Comparison of ENCODE assay signal across 21 cellular contexts in genomic region chr11:128304666-128305485, GRCh38.
DNase-seq lines count a peak whose midpoint lies in the region; ATAC-seq, FAIRE-seq and TF ChIP-seq lines count a peak whose summit lies in the region.
"Had no signal": no experiment of that assay in that cellular context is flagged by ENCODE, and none has a peak within 500 bp of the region (broad histone marks: within the 10 kb centered on the region; RNA-seq: fewer than 3 reads in every experiment).

No MANE protein-coding gene starts in this region.

- H3K79me2 ChIP-seq in Loucy (ENCODE audit: insufficient read depth, low read length): no peaks in the 10 kb centered on the region
- H3K79me2 ChIP-seq in H9 (ENCODE audit: insufficient read depth, low read length): no peaks in the 10 kb centered on the region
- H3K79me2 ChIP-seq in mesendoderm (ENCODE audit: control insufficient read depth, insufficient read depth, low read length): no peaks in the 10 kb centered on the region

- H3K27me3 ChIP-seq in Loucy (ENCODE audit: insufficient read depth, low read length, poor library complexity, severe bottlenecking) (no peaks in the 10 kb centered on the region), small intestine (ENCODE audit: control insufficient read depth in 2 of 2, insufficient read depth in 2 of 2, low read length in 2 of 2) (no peaks in the 10 kb centered on the region), H9 (ENCODE audit: insufficient read depth, low read length) (no peaks in the 10 kb centered on the region), mesendoderm (ENCODE audit: insufficient read depth, low read length, poor library complexity) (no peaks in the 10 kb centered on the region)
- H3K27me3 ChIP-seq: BLaER1, gastrocnemius medialis, pancreas, sigmoid colon, thyroid gland had no signal

- no peak overlapping the region for H3K23ac ChIP-seq in H9 (ENCODE audit: insufficient read length, low read depth, low read length)
- no peak overlapping the region for H3K23ac ChIP-seq in mesendoderm (ENCODE audit: low read length)

- H3K9ac ChIP-seq in Loucy (ENCODE audit: low read depth, low read length, poor library complexity, severe bottlenecking): peak overlapping the region; percentile 47
- H3K9ac ChIP-seq in H9 (ENCODE audit: extremely low read depth, insufficient read length, low read length): no peak overlapping the region
- no peak overlapping the region for H3K9ac ChIP-seq in mesendoderm (ENCODE audit: low read length)
- H3K9ac ChIP-seq: BLaER1 had no signal

- H3K4me1 ChIP-seq in Loucy (ENCODE audit: insufficient read depth, low read length, poor library complexity, severe bottlenecking) (peaks cover 80% of the 10 kb centered on the region), small intestine (ENCODE audit: control insufficient read depth in 2 of 2, insufficient read depth in 1 of 2, low read depth in 1 of 2, low read length in 1 of 2) (peaks cover 0 to 3% of the 10 kb centered on the region in 2 donors), H9 (ENCODE audit: insufficient read depth, low read length) (no peaks in the 10 kb centered on the region), mesendoderm (ENCODE audit: control insufficient read depth, low read depth, low read length) (no peaks in the 10 kb centered on the region)
- H3K4me1 ChIP-seq: BLaER1, gastrocnemius medialis, pancreas, sigmoid colon had no signal

- no peak overlapping the region for H3K4ac ChIP-seq in H9 (ENCODE audit: low read depth, low read length)
- H3K4ac ChIP-seq in mesendoderm (ENCODE audit: low read depth, low read length): no peak overlapping the region

- no peak overlapping the region for H2BK20ac ChIP-seq in H9 (ENCODE audit: low read depth, low read length, poor library complexity, severe bottlenecking)

- no peaks in the 10 kb centered on the region for H3K9me2 ChIP-seq in Loucy (replicated peaks; ENCODE audit: low read depth, low read length)

- H4K5ac ChIP-seq in H9 (ENCODE audit: insufficient read length, low read depth, low read length): no peak overlapping the region
- H4K5ac ChIP-seq in mesendoderm (ENCODE audit: low read length): no peak overlapping the region

- H2BK12ac ChIP-seq in H9 (ENCODE audit: insufficient read length, low read depth, low read length): no peak overlapping the region

- H3K56ac ChIP-seq in H9 (ENCODE audit: insufficient read length, low read depth, low read length) (no peak overlapping the region), mesendoderm (ENCODE audit: low read length) (no peak overlapping the region)

- H3K4me3 ChIP-seq in Loucy (ENCODE audit: low read length, poor library complexity, severe bottlenecking): no peak overlapping the region
- no peak overlapping the region for H3K4me3 ChIP-seq in small intestine (ENCODE audit: low read depth in 1 of 2, low read length in 2 of 2)
- no peak overlapping the region for H3K4me3 ChIP-seq in mesendoderm (ENCODE audit: low read length)
- H3K4me3 ChIP-seq: BLaER1, coronary artery, gastrocnemius medialis, GM23338, pancreas, sigmoid colon, thyroid gland had no signal

- no peak for DNase-seq in activated CD4-positive, alpha-beta T cell treated with anti-CD3 and anti-CD28 coated beads for 36 hours
- no peak for DNase-seq in activated CD4-positive, alpha-beta T cell treated with anti-CD3 and anti-CD28 coated beads, Interleukin-2, amount 50 U/mL, for 1 hour
- DNase-seq in activated naive CD8-positive, alpha-beta T cell treated with anti-CD3 and anti-CD28 coated beads for 36 hours: no peak
- peak; percentile 51 for DNase-seq in small intestine
- no peak for DNase-seq in H9
- DNase-seq in activated effector memory CD4-positive, alpha-beta T cell treated with anti-CD3 and anti-CD28 coated beads, Interleukin-2, amount 50 U/mL, for 16 hours: no peak
- DNase-seq in mesendoderm: no peak
- DNase-seq: gastrocnemius medialis; left colon; NCI-H2081; NCI-H510A treated with DMSO at 0.1 percent for 48 hours; pancreas; SHP77; sigmoid colon; stimulated activated CD4-positive, alpha-beta T cell treated with anti-CD3 and anti-CD28 coated beads, Interleukin-2, amount 100 ng/mL, for 48 hours; thyroid gland had no signal

- no peak overlapping the region for H3K14ac ChIP-seq in H9 (ENCODE audit: insufficient read depth, low read length)

- CTCF ChIA-PET in activated CD4-positive, alpha-beta T cell treated with anti-CD3 and anti-CD28 coated beads for 36 hours (lab: Charles Lee): interaction anchor here (0.6 to 2.4 kb wide), 10 partner anchors 13 to 316 kb away, joined by 3 to 12 read pairs (median 3); no protein-coding TSS in a partner anchor

- TF ChIP-seq CTCF in Loucy (conservative IDR thresholded peaks at IDR 0.05; ENCODE audit: low read length) (no peak), H9 (conservative IDR thresholded peaks at IDR 0.05) (no peak)

- H2BK5ac ChIP-seq in H9 (ENCODE audit: insufficient read length, low read length) (no peak overlapping the region), mesendoderm (ENCODE audit: low read length) (no peak overlapping the region)

- H3K18ac ChIP-seq in H9 (ENCODE audit: insufficient read length, low read depth, low read length): no peak overlapping the region
- no peak overlapping the region for H3K18ac ChIP-seq in mesendoderm (ENCODE audit: low read length)

- no peak overlapping the region for H2BK120ac ChIP-seq in H9 (ENCODE audit: low read depth, low read length, poor library complexity, severe bottlenecking)
- no peak overlapping the region for H2BK120ac ChIP-seq in mesendoderm (ENCODE audit: low read depth, low read length)

- peaks cover 27% of the 10 kb centered on the region for H3K36me3 Mint-ChIP-seq in activated CD4-positive, alpha-beta T cell treated with anti-CD3 and anti-CD28 coated beads for 36 hours (ENCODE audit: low read depth)
- peaks cover 10% of the 10 kb centered on the region for H3K36me3 Mint-ChIP-seq in activated naive CD8-positive, alpha-beta T cell treated with anti-CD3 and anti-CD28 coated beads for 36 hours
- H3K36me3 Mint-ChIP-seq in H9 (ENCODE audit: insufficient read depth in 1 of 3, low read depth in 3 of 3): no peaks in the 10 kb centered on the region

- H3K27ac Mint-ChIP-seq in activated CD4-positive, alpha-beta T cell treated with anti-CD3 and anti-CD28 coated beads for 36 hours: peak overlapping the region; percentile 95
- H3K27ac Mint-ChIP-seq in activated naive CD8-positive, alpha-beta T cell treated with anti-CD3 and anti-CD28 coated beads for 36 hours: peak overlapping the region; percentile 87
- no peak overlapping the region for H3K27ac Mint-ChIP-seq in H9
- H3K27ac Mint-ChIP-seq: GM23338 had no signal

- H2AFZ ChIP-seq in Loucy (ENCODE audit: low read length) (no peak overlapping the region), H9 (ENCODE audit: low read length) (no peak overlapping the region)
- H2AFZ ChIP-seq: GM23338 had no signal

- peak; percentile 16 for ATAC-seq in activated CD4-positive, alpha-beta T cell treated with anti-CD3 and anti-CD28 coated beads for 36 hours
- ATAC-seq: gastrocnemius medialis, GM23338, HepG2, pancreas had no signal

- peak overlapping the region; percentile 26 for H3K4me2 ChIP-seq in Loucy (ENCODE audit: low read depth, low read length, poor library complexity, severe bottlenecking)
- H3K4me2 ChIP-seq in H9 (ENCODE audit: insufficient read depth, insufficient read length, low read length): no peak overlapping the region
- H3K4me2 ChIP-seq in mesendoderm (ENCODE audit: low read length): no peak overlapping the region
- H3K4me2 ChIP-seq: BLaER1, GM23338 had no signal

- 75 to 83% (median 80%) methylated on average over 8 of the region's 8 CpGs for WGBS in small intestine, 3 donors
- no CpG with 5 or more reads among the region's 8 CpGs for WGBS in H9 (ENCODE audit: extremely low coverage, insufficient read length, low lambda C conversion rate)
- whole genome bisulfite sequencing in mesendoderm (ENCODE audit: extremely low coverage, insufficient coverage, low lambda C conversion rate): no CpG with 5 or more reads among the region's 8 CpGs

- H2BK15ac ChIP-seq in H9 (ENCODE audit: low read depth, low read length) (no peak overlapping the region), mesendoderm (replicated peaks; ENCODE audit: low read depth) (no peak overlapping the region)

- no peaks in the 10 kb centered on the region for H3K23me2 ChIP-seq in H9 (ENCODE audit: insufficient read length, low read depth, low read length, poor library complexity, severe bottlenecking)

- H3K79me1 ChIP-seq in H9 (ENCODE audit: insufficient read depth, low read depth, low read length, poor library complexity, severe bottlenecking) (no peaks in the 10 kb centered on the region), mesendoderm (ENCODE audit: low read length) (no peaks in the 10 kb centered on the region)

- peaks cover 82% of the 10 kb centered on the region for H3K4me1 Mint-ChIP-seq in activated CD4-positive, alpha-beta T cell treated with anti-CD3 and anti-CD28 coated beads for 36 hours
- H3K4me1 Mint-ChIP-seq in activated naive CD8-positive, alpha-beta T cell treated with anti-CD3 and anti-CD28 coated beads for 36 hours: peaks cover 74% of the 10 kb centered on the region
- H3K4me1 Mint-ChIP-seq in H9: peaks cover 4 to 5% of the 10 kb centered on the region in 2 experiments; a peak in 3 of 4 replicates

- intact Hi-C loops in activated CD4-positive, alpha-beta T cell treated with anti-CD3 and anti-CD28 coated beads for 36 hours (cut with DNase I, micrococcal nuclease): loop anchor here (1.0 kb wide), 2 partner anchors 7 to 9 kb away; no protein-coding TSS in a partner anchor

- H3K36me3 ChIP-seq in Loucy (ENCODE audit: insufficient read depth, low read length): no peaks in the 10 kb centered on the region
- no peaks in the 10 kb centered on the region for H3K36me3 ChIP-seq in small intestine (ENCODE audit: control insufficient read depth in 2 of 2, insufficient read depth in 2 of 2, low read length in 2 of 2)
- no peaks in the 10 kb centered on the region for H3K36me3 ChIP-seq in mesendoderm (ENCODE audit: control insufficient read depth, insufficient read depth, low read length)
- H3K36me3 ChIP-seq: BLaER1, gastrocnemius medialis, pancreas, sigmoid colon, thyroid gland had no signal

- no peak overlapping the region for H2AK5ac ChIP-seq in H9 (ENCODE audit: insufficient read length, low read length)
- H2AK5ac ChIP-seq in mesendoderm (ENCODE audit: low read length): no peak overlapping the region

- H4K91ac ChIP-seq in H9 (ENCODE audit: insufficient read length, low read depth, low read length): no peak overlapping the region

- H4K8ac ChIP-seq in H9 (replicated peaks; ENCODE audit: insufficient read length, low read depth, low read length) (no peak overlapping the region), mesendoderm (ENCODE audit: low read depth, low read length) (no peak overlapping the region)

- H3K27me3 Mint-ChIP-seq in activated CD4-positive, alpha-beta T cell treated with anti-CD3 and anti-CD28 coated beads for 36 hours: no peaks in the 10 kb centered on the region
- no peaks in the 10 kb centered on the region for H3K27me3 Mint-ChIP-seq in activated naive CD8-positive, alpha-beta T cell treated with anti-CD3 and anti-CD28 coated beads for 36 hours
- no peaks in the 10 kb centered on the region for H3K27me3 Mint-ChIP-seq in H9 (ENCODE audit: low read depth)

- POLR2A ChIA-PET in activated CD4-positive, alpha-beta T cell treated with anti-CD3 and anti-CD28 coated beads for 36 hours (lab: Charles Lee): interaction anchor here (0.5 to 1.4 kb wide), 6 partner anchors 18 to 540 kb away, joined by 3 to 5 read pairs (median 4); no protein-coding TSS in a partner anchor

- no peaks in the 10 kb centered on the region for H4K20me1 ChIP-seq in Loucy (ENCODE audit: insufficient read depth, low read length, poor library complexity, severe bottlenecking)
- no peaks in the 10 kb centered on the region for H4K20me1 ChIP-seq in H9 (ENCODE audit: control insufficient read depth, insufficient read depth, insufficient read length)
- H4K20me1 ChIP-seq: BLaER1 had no signal

- H3K4me3 Mint-ChIP-seq in activated CD4-positive, alpha-beta T cell treated with anti-CD3 and anti-CD28 coated beads for 36 hours: peak overlapping the region; percentile 9
- peak overlapping the region; percentile 26 for H3K4me3 Mint-ChIP-seq in activated naive CD8-positive, alpha-beta T cell treated with anti-CD3 and anti-CD28 coated beads for 36 hours
- H3K4me3 Mint-ChIP-seq in H9: no peak overlapping the region
- H3K4me3 Mint-ChIP-seq: GM23338 had no signal

- peaks cover 2% of the 10 kb centered on the region for H3K9me3 Mint-ChIP-seq in activated CD4-positive, alpha-beta T cell treated with anti-CD3 and anti-CD28 coated beads for 36 hours (ENCODE audit: low read depth)
- peaks cover 6% of the 10 kb centered on the region for H3K9me3 Mint-ChIP-seq in activated naive CD8-positive, alpha-beta T cell treated with anti-CD3 and anti-CD28 coated beads for 36 hours
- H3K9me3 Mint-ChIP-seq in H9: peaks cover 3 to 4% of the 10 kb centered on the region in 2 experiments; a peak in 1 of 5 replicates

- H3K9me3 ChIP-seq in Loucy (ENCODE audit: insufficient read depth, low read depth, low read length) (no peaks in the 10 kb centered on the region), small intestine (ENCODE audit: control insufficient read depth, low read depth) (no peaks in the 10 kb centered on the region), H9 (ENCODE audit: control insufficient read depth, low read depth, low read length) (no peaks in the 10 kb centered on the region)
- H3K9me3 ChIP-seq: BLaER1, gastrocnemius medialis, pancreas, sigmoid colon, thyroid gland had no signal

- FAIRE-seq in small intestine (lab: Jason Lieb, UNC): no peak
- FAIRE-seq: HepG2, pancreas had no signal

- H3F3A ChIP-seq in Loucy (ENCODE audit: low read depth): peaks cover 18% of the 10 kb centered on the region; the same call in 1 of the 2 replicates

- H3K27ac ChIP-seq in small intestine (ENCODE audit: low read depth in 1 of 2, low read length in 1 of 2) (peak overlapping the region; percentile 41 to 57), H9 (ENCODE audit: insufficient read length, low read depth, low read length) (no peak overlapping the region), mesendoderm (ENCODE audit: low read depth, low read length) (no peak overlapping the region)
- H3K27ac ChIP-seq: BLaER1, coronary artery, gastrocnemius medialis, pancreas, sigmoid colon, thyroid gland had no signal

- no peak overlapping the region for H3T11ph ChIP-seq in H9 (ENCODE audit: low read length)

Comparison
In these comparisons a context has a peak if more than half of its experiments do, and no peak if none do; other contexts are left out.
1. H3K27ac Mint-ChIP-seq: peak in activated CD4-positive, alpha-beta T cell treated with anti-CD3 and anti-CD28 coated beads for 36 hours (single experiment) and activated naive CD8-positive, alpha-beta T cell treated with anti-CD3 and anti-CD28 coated beads for 36 hours (single experiment); none in H9 (0 of 3).
2. H3K4me3 Mint-ChIP-seq: peak in activated CD4-positive, alpha-beta T cell treated with anti-CD3 and anti-CD28 coated beads for 36 hours (single experiment) and activated naive CD8-positive, alpha-beta T cell treated with anti-CD3 and anti-CD28 coated beads for 36 hours (single experiment); none in H9 (0 of 2).
3. H3K27ac ChIP-seq: peak in small intestine (2 of 2); none in H9 (single experiment) and mesendoderm (single experiment).